In genomic region chr18:21955757-21956652, GRCh38 we compare ENCODE assay signal across 8 cellular contexts.
A peak's percentile ranks its signal among the peaks of the same experiment; 100 is the strongest.
DNase-seq lines count a peak whose midpoint lies in the region; ATAC-seq, FAIRE-seq and TF ChIP-seq lines count a peak whose summit lies in the region.

No MANE protein-coding gene starts in this region.

- no peaks in the 10 kb centered on the region for H3K79me2 ChIP-seq in ACC112 (ENCODE audit: control insufficient read depth, insufficient read depth, low read length, unreplicated experiment)
- no peaks in the 10 kb centered on the region for H3K79me2 ChIP-seq in mammary epithelial cell (ENCODE audit: insufficient read depth, low read length)

- ATAC-seq in GM18519 (IDR thresholded peaks at IDR 0.05; ENCODE audit: low FRiP score, unreplicated experiment) (peak; percentile 96), HG03039 (IDR thresholded peaks at IDR 0.05; ENCODE audit: unreplicated experiment) (peak; percentile 98), WTC11 (peak; percentile 95)

- H3K27ac ChIP-seq in ACC112 (ENCODE audit: low read depth, low read length) (no peak overlapping the region), mammary epithelial cell (ENCODE audit: insufficient read depth, low read depth, low read length) (no peak overlapping the region), kidney (ENCODE audit: low read depth in 2 of 2, low read length in 2 of 2) (no peak overlapping the region)

- no peak overlapping the region for H3K4me3 Mint-ChIP-seq in WTC11

- H3K36me3 ChIP-seq in ACC112 (ENCODE audit: insufficient read depth, low read length) (no peaks in the 10 kb centered on the region), mammary epithelial cell (ENCODE audit: insufficient read depth, low read length) (no peaks in the 10 kb centered on the region), kidney (ENCODE audit: control insufficient read depth in 1 of 2, insufficient read depth in 2 of 2, low read length in 2 of 2) (no peaks in the 10 kb centered on the region)

- no TSS peak for BruUV-seq in mammary epithelial cell (replicated peaks; lab: Mats Ljungman, UMichigan)

- peak overlapping the region; percentile 36 for H2AFZ ChIP-seq in ACC112 (ENCODE audit: low read length, unreplicated experiment)
- H2AFZ ChIP-seq in mammary epithelial cell (ENCODE audit: low read depth, low read length) = no peak overlapping the region

- intact Hi-C loops in mammary epithelial cell (cut with micrococcal nuclease) (loop anchor here (1.0 to 5.0 kb wide), 4 partner anchors 42 to 606 kb away; no protein-coding TSS in a partner anchor), kidney (cut with DNase I) (loop anchor here (10.0 kb wide), 1 partner anchor 761 kb away; no protein-coding TSS in a partner anchor)

- no peaks in the 10 kb centered on the region for H3K36me3 Mint-ChIP-seq in WTC11

- H4K20me1 ChIP-seq in mammary epithelial cell (ENCODE audit: insufficient read depth, low read length) = no peaks in the 10 kb centered on the region

- POLR2A ChIA-PET in WTC11 (lab: Charles Lee) = no interaction called here

- no peaks in the 10 kb centered on the region for H3K4me1 Mint-ChIP-seq in WTC11

- dilution Hi-C loops in mammary epithelial cell (cut with HindIII; ENCODE audit: low sequenced_read_pairs) = loop anchor here (5.0 kb wide), 1 partner anchor 54 kb away; no protein-coding TSS in a partner anchor

- CTCF ChIA-PET in WTC11 (lab: Charles Lee) (interaction anchor here (0.6 to 1.7 kb wide), 11 partner anchors 9 to 44 kb away, joined by 3 to 12 read pairs (median 5); no protein-coding TSS in a partner anchor), mammary epithelial cell (lab: Charles Lee; ENCODE audit: low non-redundant PET) (no interaction called here)

- in situ Hi-C loops in mammary epithelial cell (cut with MboI; ENCODE audit: low sequenced_read_pairs in 2 of 2) = no loop called here

- H3K4me2 ChIP-seq in mammary epithelial cell (ENCODE audit: insufficient read depth, low read depth, low read length) = no peak overlapping the region

- H3K4me3 ChIP-seq in ACC112 (ENCODE audit: low read depth, low read length) = no peak overlapping the region
- H3K4me3 ChIP-seq in mammary epithelial cell (replicated peaks in 1 of 3; ENCODE audit: insufficient read depth in 1 of 3, low read depth in 2 of 3, low read length in 3 of 3) = no peak overlapping the region
- no peak overlapping the region for H3K4me3 ChIP-seq in kidney (ENCODE audit: low read length in 2 of 2)

- WGBS in mammary epithelial cell (ENCODE audit: low coverage, missing lambda C conversion rate) = 31% methylated on average over 8 of the region's 8 CpGs

- H3K27me3 Mint-ChIP-seq in WTC11 (ENCODE audit: low read depth) = peaks cover 10% of the 10 kb centered on the region

- H3K9me3 ChIP-seq in mammary epithelial cell (replicated peaks; ENCODE audit: insufficient read depth, low read length) (no peaks in the 10 kb centered on the region), kidney (ENCODE audit: control insufficient read depth in 1 of 2, low read length in 2 of 2) (no peaks in the 10 kb centered on the region)

- H3K9ac ChIP-seq in mammary epithelial cell (ENCODE audit: insufficient read depth, low read length) (no peak overlapping the region), kidney (ENCODE audit: low read length in 2 of 2) (no peak overlapping the region)

- DNase-seq in NCI-H2107 treated with DMSO at 0.1 percent for 48 hours (lab: John Stamatoyannopoulos, UW; ENCODE audit: unreplicated experiment) = peak; percentile 15
- DNase-seq in WTC11 (ENCODE audit: low spot score) = peak; percentile 87
- DNase-seq in mammary epithelial cell = peak; percentile 41
- peak; percentile 91 for DNase-seq in kidney
- peak; percentile 62 for DNase-seq in stimulated activated CD4-positive, alpha-beta T cell treated with anti-CD3 and anti-CD28 coated beads, Interleukin-2, amount 100 ng/mL, for 4 hours (ENCODE audit: low read depth)

- FAIRE-seq in kidney (lab: Jason Lieb, UNC) = peak; percentile 61

- H3K4me1 ChIP-seq in ACC112 (ENCODE audit: control insufficient read depth, insufficient read depth, low read length, unreplicated experiment) (no peaks in the 10 kb centered on the region), mammary epithelial cell (ENCODE audit: insufficient read depth, low read length) (no peaks in the 10 kb centered on the region), kidney (ENCODE audit: control insufficient read depth in 1 of 2, insufficient read depth in 1 of 2, low read depth in 1 of 2, low read length in 2 of 2) (no peaks in the 10 kb centered on the region)

- TF ChIP-seq CTCF in WTC11 (IDR thresholded peaks at IDR 0.05) (peak; percentile 90), mammary epithelial cell (conservative IDR thresholded peaks at IDR 0.05 in 1 of 2, IDR thresholded peaks at IDR 0.05 in 1 of 2; ENCODE audit: extremely low read depth in 1 of 2, insufficient read depth in 1 of 2, low read depth in 1 of 2, low read length in 2 of 2) (peak; percentile 94 to 97), kidney (IDR thresholded peaks at IDR 0.05; ENCODE audit: borderline replicate concordance, extremely low read depth, insufficient read depth) (peak; percentile 76)

- peaks cover 24% of the 10 kb centered on the region for H3K27me3 ChIP-seq in ACC112 (ENCODE audit: insufficient read depth, low read length)
- no peaks in the 10 kb centered on the region for H3K27me3 ChIP-seq in mammary epithelial cell (ENCODE audit: insufficient read depth, low read length)

- H3K27ac Mint-ChIP-seq in WTC11 = no peak overlapping the region

- H3K9me3 Mint-ChIP-seq in WTC11 = no peaks in the 10 kb centered on the region

TF ChIP-seq in WTC11, 78 proteins besides CTCF, POLR2A, EP300 and RAD21:
- TF ChIP-seq FOXJ3 (CRISPR knock-in tag; IDR thresholded peaks at IDR 0.05; ENCODE audit: borderline replicate concordance) = no peak
- TF ChIP-seq TCF7 (CRISPR knock-in tag; IDR thresholded peaks at IDR 0.05; ENCODE audit: low read depth) = no peak
- TF ChIP-seq, protein P1, sequence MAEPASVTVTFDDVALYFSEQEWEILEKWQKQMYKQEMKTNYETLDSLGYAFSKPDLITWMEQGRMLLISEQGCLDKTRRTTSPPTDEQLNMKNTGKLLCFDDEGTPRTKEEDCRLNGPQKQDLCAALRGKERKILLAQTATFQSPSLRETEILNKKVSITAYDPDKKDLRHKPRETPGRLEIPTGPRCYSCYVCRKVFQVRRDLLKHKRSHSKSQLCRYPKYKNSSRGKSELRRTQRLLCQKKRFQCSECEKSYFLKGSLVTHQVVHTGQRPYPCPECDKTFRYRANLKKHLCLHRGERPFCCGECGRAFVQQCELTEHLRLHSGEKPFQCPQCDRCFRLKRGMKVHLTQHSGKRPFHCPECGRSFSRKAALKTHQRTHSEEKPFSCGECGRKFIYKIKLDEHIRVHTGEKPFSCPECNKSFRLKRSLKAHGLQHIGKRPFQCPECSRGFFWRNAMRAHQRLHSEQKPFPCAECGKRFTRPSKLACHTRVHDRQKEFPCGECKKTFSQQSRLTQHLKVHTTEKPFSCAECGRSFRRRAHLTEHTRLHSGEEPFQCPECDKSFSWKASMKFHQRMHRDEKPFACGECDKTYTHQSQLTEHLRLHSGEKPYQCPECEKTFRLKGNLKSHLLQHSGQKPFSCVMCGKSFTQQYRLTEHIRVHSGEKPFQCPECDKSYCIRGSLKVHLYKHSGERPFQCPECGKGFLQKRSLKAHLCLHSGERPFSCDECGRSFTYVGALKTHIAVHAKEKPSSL (CRISPR knock-in tag; conservative IDR thresholded peaks at IDR 0.05) = no peak
- TF ChIP-seq ZNF671 (CRISPR knock-in tag; IDR thresholded peaks at IDR 0.05) = no peak
- no peak for TF ChIP-seq USF2 (CRISPR knock-in tag; IDR thresholded peaks at IDR 0.05)

Comparison
In these comparisons a context has a peak if more than half of its experiments do, and no peak if none do; other contexts are left out.
1. DNase-seq: peak in every context shown above with its lines; median percentile 91 in kidney; 87 in WTC11; 62 in stimulated activated CD4-positive, alpha-beta T cell treated with anti-CD3 and anti-CD28 coated beads, Interleukin-2, amount 100 ng/mL, for 4 hours; 41 in mammary epithelial cell; 15 in NCI-H2107 treated with DMSO at 0.1 percent for 48 hours.